In genomic region chr9:93298498-93299417, GRCh38 we compare ENCODE assay signal across 2 cellular contexts.
TF ChIP-seq lines count a peak whose summit lies in the region.

No MANE protein-coding gene starts in this region.

TF ChIP-seq in WTC11, 78 proteins besides CTCF, POLR2A, EP300 and RAD21 (continues in another document):
- TF ChIP-seq AFF4 (CRISPR knock-in tag; IDR thresholded peaks at IDR 0.05; ENCODE audit: borderline replicate concordance) = no peak
- no peak for TF ChIP-seq HMGXB4 (CRISPR knock-in tag; IDR thresholded peaks at IDR 0.05)
- TF ChIP-seq ZMAT4 (CRISPR knock-in tag; IDR thresholded peaks at IDR 0.05) = no peak
- no peak for TF ChIP-seq MLX (CRISPR knock-in tag; IDR thresholded peaks at IDR 0.05)
- TF ChIP-seq ZNF512 (CRISPR knock-in tag; IDR thresholded peaks at IDR 0.05; ENCODE audit: borderline replicate concordance) = no peak
- no peak for TF ChIP-seq ZBTB43 (CRISPR knock-in tag; IDR thresholded peaks at IDR 0.05)
- TF ChIP-seq IRF1 (CRISPR knock-in tag; IDR thresholded peaks at IDR 0.05) = no peak
- no peak for TF ChIP-seq FOXP1 (CRISPR knock-in tag; IDR thresholded peaks at IDR 0.05; ENCODE audit: borderline replicate concordance)
- TF ChIP-seq CBFB (CRISPR knock-in tag; IDR thresholded peaks at IDR 0.05; ENCODE audit: low read depth) = no peak
- TF ChIP-seq NFATC4 (CRISPR knock-in tag; IDR thresholded peaks at IDR 0.05) = no peak

TF ChIP-seq in HepG2, 621 proteins besides CTCF, POLR2A, EP300 and RAD21 (continued from another document and continues in another):
- TF ChIP-seq RBFOX2 (IDR thresholded peaks at IDR 0.05; ENCODE audit: low read depth, low read length) (peak; percentile 72), ZFP90 (CRISPR knock-in tag; IDR thresholded peaks at IDR 0.05; ENCODE audit: borderline replicate concordance) (peak; percentile 84; the same call in 1 of the 2 replicates), ZNF251 (CRISPR knock-in tag; IDR thresholded peaks at IDR 0.05) (no peak), KLF13 (CRISPR knock-in tag; IDR thresholded peaks at IDR 0.05) (0 out of 2 replicates have a peak, but pooled peaks have one; percentile 78), ZIK1 (CRISPR knock-in tag; IDR thresholded peaks at IDR 0.05; ENCODE audit: borderline replicate concordance, low read depth) (peak; percentile 20; the same call in 1 of the 2 replicates), ATF3 (CRISPR knock-in tag; IDR thresholded peaks at IDR 0.05) (0 out of 2 replicates have a peak, but pooled peaks have one; percentile 51), KLF11 (CRISPR knock-in tag; IDR thresholded peaks at IDR 0.05) (peak; percentile 58; the same call in 1 of the 2 replicates), ZNF891 (CRISPR knock-in tag; IDR thresholded peaks at IDR 0.05) (peak; percentile 54), TBX3 (IDR thresholded peaks at IDR 0.05; ENCODE audit: borderline replicate concordance) (no peak), ATF1 (CRISPR knock-in tag; IDR thresholded peaks at IDR 0.05) (no peak), ZSCAN22 (CRISPR knock-in tag; IDR thresholded peaks at IDR 0.05) (no peak), ZBTB7A (CRISPR knock-in tag; IDR thresholded peaks at IDR 0.05) (peak; percentile 47; the same call in 1 of the 2 replicates), CCAR2 (optimal IDR thresholded peaks at IDR 0.05; ENCODE audit: low read depth, low read length) (no peak), LCORL (IDR thresholded peaks at IDR 0.05) (no peak), LCORL (CRISPR knock-in tag; IDR thresholded peaks at IDR 0.05) (0 out of 2 replicates have a peak, but pooled peaks have one; percentile 6), NCOR1 (IDR thresholded peaks at IDR 0.05; ENCODE audit: borderline replicate concordance, low read length) (no peak; the same call in 1 of the 2 replicates), NR2F2 (IDR thresholded peaks at IDR 0.05; ENCODE audit: borderline replicate concordance, low read depth) (peak; percentile 32; the same call in 1 of the 2 replicates), HINFP (CRISPR knock-in tag; IDR thresholded peaks at IDR 0.05; ENCODE audit: low read depth) (no peak; the same call in 1 of the 2 replicates), GLI4 (CRISPR knock-in tag; IDR thresholded peaks at IDR 0.05; ENCODE audit: borderline replicate concordance) (peak; percentile 83; the same call in 1 of the 2 replicates), SIN3A (IDR thresholded peaks at IDR 0.05; ENCODE audit: borderline replicate concordance, low read depth, low read length) (no peak), ATF5 (CRISPR knock-in tag; IDR thresholded peaks at IDR 0.05; ENCODE audit: low read depth) (no peak), SNAPC2 (CRISPR knock-in tag; IDR thresholded peaks at IDR 0.05) (no peak), BRD4 (CRISPR knock-in tag; IDR thresholded peaks at IDR 0.05) (peak; percentile 50; the same call in 1 of the 2 replicates), PAWR (CRISPR knock-in tag; IDR thresholded peaks at IDR 0.05; ENCODE audit: borderline replicate concordance) (no peak), ZBTB7B (CRISPR knock-in tag; IDR thresholded peaks at IDR 0.05) (peak; percentile 59; the same call in 1 of the 2 replicates), FOSL1 (CRISPR knock-in tag; IDR thresholded peaks at IDR 0.05; ENCODE audit: borderline replicate concordance) (no peak), ZNF549 (CRISPR knock-in tag; IDR thresholded peaks at IDR 0.05) (no peak), ZNF720 (CRISPR knock-in tag; IDR thresholded peaks at IDR 0.05) (peak; percentile 28; the same call in 1 of the 2 replicates), SPEN (CRISPR knock-in tag; IDR thresholded peaks at IDR 0.05; ENCODE audit: low read depth) (0 out of 2 replicates have a peak, but pooled peaks have one; percentile 32), TOPORS (CRISPR knock-in tag; IDR thresholded peaks at IDR 0.05) (no peak), MEIS1 (CRISPR knock-in tag; IDR thresholded peaks at IDR 0.05; ENCODE audit: borderline replicate concordance) (no peak), TFDP1 (CRISPR knock-in tag; IDR thresholded peaks at IDR 0.05; ENCODE audit: borderline replicate concordance) (peak; percentile 17; the same call in 1 of the 2 replicates), ATF4 (CRISPR knock-in tag; IDR thresholded peaks at IDR 0.05) (peak in 1 of 2 experiments; percentile 26; a peak in 1 of 4 replicates), ZSCAN25 (CRISPR knock-in tag; IDR thresholded peaks at IDR 0.05) (peak; percentile 50; the same call in 1 of the 2 replicates), CEBPG (CRISPR knock-in tag; IDR thresholded peaks at IDR 0.05) (peak; percentile 26; the same call in 1 of the 2 replicates), ZNF841 (CRISPR knock-in tag; IDR thresholded peaks at IDR 0.05; ENCODE audit: borderline replicate concordance) (peak; percentile 78; the same call in 1 of the 2 replicates), ZNF281 (CRISPR knock-in tag; IDR thresholded peaks at IDR 0.05; ENCODE audit: borderline replicate concordance) (peak; percentile 84; the same call in 1 of the 2 replicates), BRF2 (CRISPR knock-in tag; IDR thresholded peaks at IDR 0.05) (no peak), ZNF749 (CRISPR knock-in tag; IDR thresholded peaks at IDR 0.05; ENCODE audit: borderline replicate concordance) (0 out of 2 replicates have a peak, but pooled peaks have one; percentile 61), ZNF678 (CRISPR knock-in tag; IDR thresholded peaks at IDR 0.05) (0 out of 2 replicates have a peak, but pooled peaks have one; percentile 56), NFKB2 (CRISPR knock-in tag; IDR thresholded peaks at IDR 0.05; ENCODE audit: borderline replicate concordance) (peak; percentile 77; the same call in 1 of the 2 replicates), ZNF776 (CRISPR knock-in tag; IDR thresholded peaks at IDR 0.05) (peak; percentile 55; the same call in 1 of the 2 replicates), ZNF614 (CRISPR knock-in tag; IDR thresholded peaks at IDR 0.05; ENCODE audit: borderline replicate concordance) (peak; percentile 35; the same call in 1 of the 2 replicates), ZNF280B (CRISPR knock-in tag; IDR thresholded peaks at IDR 0.05; ENCODE audit: borderline replicate concordance) (peak; percentile 61), ZNF205 (CRISPR knock-in tag; IDR thresholded peaks at IDR 0.05) (peak; percentile 62; the same call in 1 of the 2 replicates), UBTF (CRISPR knock-in tag; IDR thresholded peaks at IDR 0.05) (peak; percentile 88), ZNF232 (CRISPR knock-in tag; IDR thresholded peaks at IDR 0.05; ENCODE audit: borderline replicate concordance) (0 out of 2 replicates have a peak, but pooled peaks have one; percentile 27), ZNF709 (CRISPR knock-in tag; IDR thresholded peaks at IDR 0.05) (no peak), SCMH1 (CRISPR knock-in tag; IDR thresholded peaks at IDR 0.05; ENCODE audit: borderline replicate concordance) (no peak), ESRRA (CRISPR knock-in tag; IDR thresholded peaks at IDR 0.05; ENCODE audit: low read depth) (peak; percentile 49), ZNF446 (CRISPR knock-in tag; IDR thresholded peaks at IDR 0.05) (no peak), GABPB1 (CRISPR knock-in tag; IDR thresholded peaks at IDR 0.05) (peak; percentile 73), ZNF607 (CRISPR knock-in tag; IDR thresholded peaks at IDR 0.05; ENCODE audit: borderline replicate concordance) (0 out of 2 replicates have a peak, but pooled peaks have one; percentile 15), MYC (CRISPR knock-in tag; IDR thresholded peaks at IDR 0.05; ENCODE audit: borderline replicate concordance) (peak; percentile 96), KMT2A (CRISPR knock-in tag; IDR thresholded peaks at IDR 0.05) (peak; percentile 67; the same call in 1 of the 2 replicates), WIZ (CRISPR knock-in tag; IDR thresholded peaks at IDR 0.05) (peak; percentile 20; the same call in 1 of the 2 replicates)
